Comparison of ENCODE assay signal across 24 cellular contexts in the genomic region with DNA sequence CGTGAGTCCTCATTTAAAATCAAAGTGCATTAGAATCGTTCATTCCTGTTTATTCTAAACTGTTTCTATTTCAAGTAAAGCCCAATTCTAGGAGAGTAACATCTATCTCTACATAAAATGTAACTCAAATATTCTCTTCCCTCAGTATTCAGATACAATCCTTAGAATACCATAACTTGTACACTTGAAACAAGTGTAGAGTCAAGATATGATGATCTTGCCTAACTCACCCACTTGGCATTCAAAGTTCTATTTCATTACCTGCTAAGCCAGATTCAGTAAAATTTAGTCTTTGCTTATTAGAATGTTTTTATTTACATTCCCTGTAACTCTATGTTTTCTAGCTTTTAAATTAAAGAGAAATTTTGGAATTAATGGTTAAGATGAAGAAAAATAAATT. TPM values are rescaled to one million over a fixed set of nuclear protein-coding genes. Genes with fewer than 3 reads are reported as not detected.
"Had no signal": no experiment of that assay in that cellular context is flagged by ENCODE, and none has a peak within 500 bp of the region (broad histone marks: within the 10 kb centered on the region; RNA-seq: fewer than 3 reads in every experiment).

No MANE protein-coding gene starts in this region.

- DNase-seq: Karpas-422; KBM-7; MG63; NCI-H1092 treated with DMSO at 0.1 percent for 48 hours; NCI-H1436; NCI-H187; NCI-H2029; NCI-H2081 treated with DMSO at 0.1 percent for 48 hours; NCI-H2171; NCI-H226; NCI-H446; NCI-H510A; NCI-H524 treated with DMSO at 0.1 percent for 48 hours; NCI-H774; NK-92 treated with Interleukin-12 subunit alpha and Interleukin-12 subunit beta, amount 100 ng/mL, for 24 hours; PC-3; Peyer's patch; Right ventricle myocardium superior; SIG-M5 had no signal

- H3K27ac ChIP-seq: Peyer's patch, SJSA1 had no signal

- H3K36me3 ChIP-seq: MG63, Peyer's patch, SJSA1 had no signal

- ATAC-seq: PC-3 had no signal

- H3K27me3 ChIP-seq: MG63, Peyer's patch, SJSA1 had no signal

- H3K9me3 ChIP-seq: MG63, Peyer's patch, SJSA1 had no signal

- H3K4me1 ChIP-seq: Peyer's patch, SJSA1 had no signal

- H3K4me3 ChIP-seq: MG63, Peyer's patch, SJSA1, SK-N-MC had no signal

RNA-seq across cellular contexts. Expression of a gene that starts 31.6 kb away (rescaled TPM):
- total RNA-seq: HT-29, OCI-LY7, PC-3, Peyer's patch, Right ventricle myocardium superior, RPMI7951, SJSA1 had no signal
